ENCODE assay signal across 25 cellular contexts in the genomic region with DNA sequence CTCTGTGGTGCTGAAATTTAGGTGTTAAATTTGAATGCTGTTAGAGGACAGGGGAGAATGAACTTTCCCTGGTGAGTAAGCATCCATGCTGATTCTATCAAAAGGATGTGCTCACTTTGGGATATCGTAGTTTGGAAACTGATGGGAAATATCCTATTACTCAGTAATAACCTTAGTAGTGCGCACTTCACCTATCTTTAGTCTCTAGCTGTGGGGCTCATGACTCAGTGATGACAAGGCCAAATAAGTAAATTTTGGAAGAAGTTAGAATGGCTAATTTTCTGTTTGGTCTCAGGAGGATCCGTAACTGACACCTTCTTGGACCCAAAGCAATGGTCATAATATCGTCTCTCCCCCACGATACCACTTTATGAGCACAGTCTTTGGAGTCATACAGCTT.
"Had no signal": no experiment of that assay in that cellular context is flagged by ENCODE, and none has a peak within 500 bp of the region (broad histone marks: within the 10 kb centered on the region; RNA-seq: fewer than 3 reads in every experiment).

No MANE protein-coding gene starts in this region.

- H3K36me3 Mint-ChIP-seq: activated naive CD8-positive, alpha-beta T cell treated with anti-CD3 and anti-CD28 coated beads, Interleukin-2, amount 10 ng/mL, durations not matched to agents 7 days and 5 days had no signal

- H3K27me3 Mint-ChIP-seq: activated B cell treated with CpG ODN at 0.5 μM for 24 hours; activated CD4-positive, alpha-beta memory T cell treated with anti-CD3 and anti-CD28 coated beads, Interleukin-2, amount 10 ng/mL, durations not matched to agents 7 days and 5 days; activated naive CD8-positive, alpha-beta T cell treated with anti-CD3 and anti-CD28 coated beads, Interleukin-2, amount 10 ng/mL, durations not matched to agents 7 days and 5 days; T-helper 17 cell had no signal

- H3K27ac ChIP-seq: adrenal gland, breast epithelium, Peyer's patch, RWPE1 had no signal

- H3K9me3 Mint-ChIP-seq: activated CD4-positive, alpha-beta memory T cell treated with anti-CD3 and anti-CD28 coated beads, Interleukin-2, amount 10 ng/mL, durations not matched to agents 7 days and 5 days; activated naive CD8-positive, alpha-beta T cell treated with anti-CD3 and anti-CD28 coated beads, Interleukin-2, amount 10 ng/mL, durations not matched to agents 7 days and 5 days had no signal

- H3K4me3 ChIP-seq: adrenal gland, breast epithelium, MG63, Peyer's patch, SJSA1 had no signal

- H3K4me3 Mint-ChIP-seq: activated B cell treated with CpG ODN at 0.5 μM for 24 hours; activated CD4-positive, alpha-beta memory T cell treated with anti-CD3 and anti-CD28 coated beads, Interleukin-2, amount 10 ng/mL, durations not matched to agents 7 days and 5 days; activated naive CD8-positive, alpha-beta T cell treated with anti-CD3 and anti-CD28 coated beads, Interleukin-2, amount 10 ng/mL, durations not matched to agents 7 days and 5 days; activated T-cell treated with anti-CD3 and anti-CD28 coated beads, Interleukin-2, amount 50 U/mL, for 72 hours; T-helper 17 cell had no signal

- ATAC-seq: activated T-cell treated with anti-CD3 and anti-CD28 coated beads, Interleukin-2, amount 50 U/mL, for 72 hours; T-helper 17 cell had no signal

- H3K36me3 ChIP-seq: adrenal gland, breast epithelium, MG63, Peyer's patch, SJSA1 had no signal

- H3K27ac Mint-ChIP-seq: activated B cell treated with CpG ODN at 0.5 μM for 24 hours; activated CD4-positive, alpha-beta memory T cell treated with anti-CD3 and anti-CD28 coated beads, Interleukin-2, amount 10 ng/mL, durations not matched to agents 7 days and 5 days; activated naive CD8-positive, alpha-beta T cell treated with anti-CD3 and anti-CD28 coated beads, Interleukin-2, amount 10 ng/mL, durations not matched to agents 7 days and 5 days; activated T-cell treated with anti-CD3 and anti-CD28 coated beads, Interleukin-2, amount 50 U/mL, for 72 hours; T-helper 17 cell had no signal

- DNase-seq: activated B cell treated with CpG ODN at 0.5 μM for 24 hours; activated CD4-positive, alpha-beta memory T cell treated with anti-CD3 and anti-CD28 coated beads, Interleukin-2, amount 10 ng/mL, durations not matched to agents 7 days and 5 days; activated CD4-positive, alpha-beta T cell treated with anti-CD3 and anti-CD28 coated beads for 1 hour; activated CD4-positive, alpha-beta T cell treated with anti-CD3 and anti-CD28 coated beads, Interleukin-2, amount 50 U/mL, for 1 hour; activated naive CD4-positive, alpha-beta T cell treated with anti-CD3 and anti-CD28 coated beads, Interleukin-2, amount 50 U/mL, for 16 hours; activated naive CD8-positive, alpha-beta T cell treated with anti-CD3 and anti-CD28 coated beads, Interleukin-2, amount 10 ng/mL, durations not matched to agents 7 days and 5 days; activated T-cell treated with anti-CD3 and anti-CD28 coated beads for 4 hours; activated T-cell treated with anti-CD3 and anti-CD28 coated beads, Interleukin-2, amount 50 U/mL, for 72 hours; adrenal gland; anterior cingulate cortex; caudate nucleus; KG1; MG63; MV-4-11; NCI-H1694 treated with DMSO at 0.1 percent for 48 hours; NCI-H69; NK-92 treated with Interleukin-12 subunit alpha and Interleukin-12 subunit beta, amount 100 ng/mL, for 24 hours; OCI-M1; Peyer's patch; Right ventricle myocardium superior; T-helper 17 cell; T-helper 9 cell had no signal

- H3K9me3 ChIP-seq: adrenal gland, MG63, Peyer's patch, SJSA1 had no signal

- H3K4me1 ChIP-seq: adrenal gland, breast epithelium, Peyer's patch had no signal

- H3K4me1 Mint-ChIP-seq: activated B cell treated with CpG ODN at 0.5 μM for 24 hours; activated CD4-positive, alpha-beta memory T cell treated with anti-CD3 and anti-CD28 coated beads, Interleukin-2, amount 10 ng/mL, durations not matched to agents 7 days and 5 days; activated naive CD8-positive, alpha-beta T cell treated with anti-CD3 and anti-CD28 coated beads, Interleukin-2, amount 10 ng/mL, durations not matched to agents 7 days and 5 days; T-helper 17 cell had no signal

- H3K27me3 ChIP-seq: adrenal gland, breast epithelium, MG63, Peyer's patch, SJSA1 had no signal
